10 cellular contexts compared by ENCODE assay signal in the genomic region with DNA sequence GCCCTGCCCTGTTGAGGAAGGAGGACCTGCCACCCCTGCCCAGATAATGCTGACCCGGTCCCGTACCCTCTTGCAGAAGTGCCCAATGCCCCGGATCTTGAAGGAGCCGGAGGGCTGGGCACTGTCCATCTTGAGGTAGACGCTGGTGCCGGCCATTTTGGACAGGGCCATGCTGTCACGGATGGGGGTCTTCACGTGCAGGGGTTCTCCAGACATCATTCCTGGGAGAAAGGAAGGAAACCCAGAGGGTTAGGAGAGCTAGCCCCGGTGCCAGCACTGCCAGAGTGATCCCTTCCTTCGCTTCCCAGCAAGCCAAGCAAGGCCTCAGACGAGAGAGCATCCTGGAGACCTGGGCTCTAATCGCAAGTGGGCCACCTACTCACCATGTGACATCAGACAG. TPM values are rescaled to one million over a fixed set of nuclear protein-coding genes. Genes with fewer than 3 reads are reported as not detected.
"Had no signal": no experiment of that assay in that cellular context is flagged by ENCODE, and none has a peak within 500 bp of the region (broad histone marks: within the 10 kb centered on the region; RNA-seq: fewer than 3 reads in every experiment).

No MANE protein-coding gene starts in this region.

- H3K9me3 Mint-ChIP-seq: GM23338, HFFc6 had no signal

- H3K36me3 ChIP-seq: HAP-1 had no signal

- H2AFZ ChIP-seq: GM23338 had no signal

- H3K4me3 ChIP-seq: GM23338, HAP-1, K562 had no signal

- FAIRE-seq: H1, HTR-8/SVneo, K562 had no signal

- H3K4me3 Mint-ChIP-seq: GM23338, HFFc6 had no signal

- H3K9me3 ChIP-seq: HAP-1 had no signal

- ATAC-seq: GM23338, HCT116, K562 had no signal

- H3K4me1 ChIP-seq: HAP-1 had no signal

- H3K4me2 ChIP-seq: GM23338 had no signal

- DNase-seq: H7, HFFc6, KG1 had no signal

- H3K27ac Mint-ChIP-seq: GM23338, HFFc6 had no signal

RNA-seq across cellular contexts. Expression of a gene that starts 4.2 kb away (rescaled TPM):
- total RNA-seq: GM23338, H1, HFFc6, HT-29 had no signal

RNA-seq across cellular contexts. Expression of a gene that starts 22.7 kb away (rescaled TPM):
- total RNA-seq: GM23338 had no signal
- polyA plus RNA-seq: GM23338 had no signal
